Comparison of ENCODE assay signal across 12 cellular contexts in the genomic region with DNA sequence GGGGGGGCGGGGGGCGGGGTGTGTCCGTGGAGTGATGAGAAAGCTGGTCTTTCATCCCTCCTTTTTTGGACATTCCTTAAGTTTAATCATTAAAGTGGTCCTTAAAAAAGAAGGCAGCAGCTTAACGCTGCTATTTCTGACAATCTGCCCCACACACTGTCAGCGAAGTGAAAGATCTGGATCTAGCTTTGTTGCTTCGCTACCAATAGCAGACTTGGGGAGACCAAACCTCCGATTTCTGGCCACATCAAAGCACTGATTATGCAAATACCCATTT. TPM values are rescaled to one million over a fixed set of nuclear protein-coding genes. Genes with fewer than 3 reads are reported as not detected.
DNase-seq lines count a peak whose midpoint lies in the region; ATAC-seq and TF ChIP-seq lines count a peak whose summit lies in the region.
"Had no signal": no experiment of that assay in that cellular context is flagged by ENCODE, and none has a peak within 500 bp of the region (broad histone marks: within the 10 kb centered on the region; RNA-seq: fewer than 3 reads in every experiment).

No MANE protein-coding gene starts in this region.

- DNase-seq in activated CD4-positive, alpha-beta memory T cell treated with anti-CD3 and anti-CD28 coated beads, Interleukin-2, amount 10 ng/mL, durations not matched to agents 7 days and 5 days, result no peak
- DNase-seq in activated CD4-positive, alpha-beta memory T cell treated with anti-CD3 and anti-CD28 coated beads for 36 hours, result no peak
- no peak for DNase-seq in SK-N-MC (ENCODE audit: low read depth, low spot score)
- no peak for DNase-seq in foreskin fibroblast
- DNase-seq in activated gamma-delta T cell treated with Interleukin-2 at 50 U/mL for 16 hours, result no peak
- DNase-seq: AML-193, NCI-H1048, ovary had no signal

- no peak overlapping the region for H3K27ac ChIP-seq in SK-N-MC
- H3K27ac ChIP-seq: cardiac muscle cell, ovary had no signal

- CTCF ChIA-PET in activated CD4-positive, alpha-beta memory T cell treated with anti-CD3 and anti-CD28 coated beads, Interleukin-2, amount 10 ng/mL, durations not matched to agents 7 days and 5 days (lab: Charles Lee), result interaction anchor here (3.6 kb wide), 1 partner anchor 12 kb away, joined by 31 read pairs; no protein-coding TSS in a partner anchor
- CTCF ChIA-PET in activated CD4-positive, alpha-beta memory T cell treated with anti-CD3 and anti-CD28 coated beads for 36 hours (lab: Charles Lee), result interaction anchor here (0.5 to 5.0 kb wide), 3 partner anchors 13 to 411 kb away, joined by 4 to 52 read pairs (median 7); no protein-coding TSS in a partner anchor

- H3K4me3 ChIP-seq in SK-N-MC, result peak overlapping the region; percentile 72
- peak overlapping the region; percentile 6 to 30 for H3K4me3 ChIP-seq in foreskin fibroblast (ENCODE audit: low read depth in 1 of 2, low read length in 2 of 2)
- H3K4me3 ChIP-seq: ovary had no signal

- peaks cover 78% of the 10 kb centered on the region for H3K27me3 Mint-ChIP-seq in activated CD4-positive, alpha-beta memory T cell treated with anti-CD3 and anti-CD28 coated beads, Interleukin-2, amount 10 ng/mL, durations not matched to agents 7 days and 5 days
- H3K27me3 Mint-ChIP-seq in activated CD4-positive, alpha-beta memory T cell treated with anti-CD3 and anti-CD28 coated beads for 36 hours, result peaks cover 75% of the 10 kb centered on the region
- H3K27me3 Mint-ChIP-seq in stimulated activated memory B cell treated with anti-CD40 and anti-IgM and Interleukin-4, amounts not matched to agents 10 μg/mL and 1 μg/mL and 100 μg/mL, for 72 hours, result peaks cover 86% of the 10 kb centered on the region

- H3K9me3 Mint-ChIP-seq in activated CD4-positive, alpha-beta memory T cell treated with anti-CD3 and anti-CD28 coated beads, Interleukin-2, amount 10 ng/mL, durations not matched to agents 7 days and 5 days, result no peaks in the 10 kb centered on the region
- no peaks in the 10 kb centered on the region for H3K9me3 Mint-ChIP-seq in activated CD4-positive, alpha-beta memory T cell treated with anti-CD3 and anti-CD28 coated beads for 36 hours
- peaks cover 3% of the 10 kb centered on the region for H3K9me3 Mint-ChIP-seq in stimulated activated memory B cell treated with anti-CD40 and anti-IgM and Interleukin-4, amounts not matched to agents 10 μg/mL and 1 μg/mL and 100 μg/mL, for 72 hours

- H3K36me3 ChIP-seq in SK-N-MC (ENCODE audit: insufficient read depth, low read length), result no peaks in the 10 kb centered on the region
- H3K36me3 ChIP-seq: cardiac muscle cell, ovary had no signal

- H3K27ac Mint-ChIP-seq in activated CD4-positive, alpha-beta memory T cell treated with anti-CD3 and anti-CD28 coated beads, Interleukin-2, amount 10 ng/mL, durations not matched to agents 7 days and 5 days, result no peak overlapping the region
- no peak overlapping the region for H3K27ac Mint-ChIP-seq in activated CD4-positive, alpha-beta memory T cell treated with anti-CD3 and anti-CD28 coated beads for 36 hours
- no peak overlapping the region for H3K27ac Mint-ChIP-seq in stimulated activated memory B cell treated with anti-CD40 and anti-IgM and Interleukin-4, amounts not matched to agents 10 μg/mL and 1 μg/mL and 100 μg/mL, for 72 hours

- no peaks in the 10 kb centered on the region for H3K9me3 ChIP-seq in SK-N-MC (ENCODE audit: low read depth, low read length)

- no peak for TF ChIP-seq CTCF in foreskin fibroblast (IDR thresholded peaks at IDR 0.05; ENCODE audit: low read depth, low read length)

- POLR2A ChIA-PET in activated CD4-positive, alpha-beta memory T cell treated with anti-CD3 and anti-CD28 coated beads, Interleukin-2, amount 10 ng/mL, durations not matched to agents 7 days and 5 days (lab: Charles Lee), result interaction anchor here (1.2 to 1.7 kb wide), 2 partner anchors 12 to 14 kb away, joined by 3 to 4 read pairs; no protein-coding TSS in a partner anchor
- POLR2A ChIA-PET in activated CD4-positive, alpha-beta memory T cell treated with anti-CD3 and anti-CD28 coated beads for 36 hours (lab: Charles Lee), result interaction anchor here (1.5 kb wide), 1 partner anchor 224 kb away, joined by 3 read pairs; a partner anchor contains a TSS

- peaks cover 7% of the 10 kb centered on the region for H3K36me3 Mint-ChIP-seq in activated CD4-positive, alpha-beta memory T cell treated with anti-CD3 and anti-CD28 coated beads, Interleukin-2, amount 10 ng/mL, durations not matched to agents 7 days and 5 days (ENCODE audit: low read depth)
- peaks cover 5% of the 10 kb centered on the region for H3K36me3 Mint-ChIP-seq in activated CD4-positive, alpha-beta memory T cell treated with anti-CD3 and anti-CD28 coated beads for 36 hours
- no peaks in the 10 kb centered on the region for H3K36me3 Mint-ChIP-seq in stimulated activated memory B cell treated with anti-CD40 and anti-IgM and Interleukin-4, amounts not matched to agents 10 μg/mL and 1 μg/mL and 100 μg/mL, for 72 hours

- peak overlapping the region; percentile 16 for H3K4me3 Mint-ChIP-seq in activated CD4-positive, alpha-beta memory T cell treated with anti-CD3 and anti-CD28 coated beads, Interleukin-2, amount 10 ng/mL, durations not matched to agents 7 days and 5 days
- no peak overlapping the region for H3K4me3 Mint-ChIP-seq in activated CD4-positive, alpha-beta memory T cell treated with anti-CD3 and anti-CD28 coated beads for 36 hours
- peak overlapping the region; percentile 23 for H3K4me3 Mint-ChIP-seq in stimulated activated memory B cell treated with anti-CD40 and anti-IgM and Interleukin-4, amounts not matched to agents 10 μg/mL and 1 μg/mL and 100 μg/mL, for 72 hours

- intact Hi-C loops in activated CD4-positive, alpha-beta memory T cell treated with anti-CD3 and anti-CD28 coated beads for 36 hours (cut with micrococcal nuclease), result loop anchor here (10.0 kb wide), 1 partner anchor 1255 kb away; a partner anchor contains a TSS

- no peak for ATAC-seq in stimulated activated memory B cell treated with anti-CD40 and anti-IgM and Interleukin-4, amounts not matched to agents 10 μg/mL and 1 μg/mL and 100 μg/mL, for 72 hours
- ATAC-seq in HG03342 (IDR thresholded peaks at IDR 0.05; ENCODE audit: unreplicated experiment), result no peak
- ATAC-seq in GM21786 (IDR thresholded peaks at IDR 0.05; ENCODE audit: unreplicated experiment), result no peak

- H3K9ac ChIP-seq in SK-N-MC (ENCODE audit: insufficient read length), result peak overlapping the region; percentile 48

- H3K4me1 Mint-ChIP-seq in activated CD4-positive, alpha-beta memory T cell treated with anti-CD3 and anti-CD28 coated beads, Interleukin-2, amount 10 ng/mL, durations not matched to agents 7 days and 5 days, result peaks cover 40% of the 10 kb centered on the region
- peaks cover 33% of the 10 kb centered on the region for H3K4me1 Mint-ChIP-seq in activated CD4-positive, alpha-beta memory T cell treated with anti-CD3 and anti-CD28 coated beads for 36 hours (ENCODE audit: low read depth)
- H3K4me1 Mint-ChIP-seq in stimulated activated memory B cell treated with anti-CD40 and anti-IgM and Interleukin-4, amounts not matched to agents 10 μg/mL and 1 μg/mL and 100 μg/mL, for 72 hours, result peaks cover 40% of the 10 kb centered on the region

RNA-seq across cellular contexts. Expression of a gene that starts 5.9 kb away (rescaled TPM):
- not detected for total RNA-seq in activated CD4-positive, alpha-beta memory T cell treated with anti-CD3 and anti-CD28 coated beads, Interleukin-2, amount 10 ng/mL, durations not matched to agents 7 days and 5 days
- total RNA-seq in activated CD4-positive, alpha-beta memory T cell treated with anti-CD3 and anti-CD28 coated beads for 36 hours, result not detected
- total RNA-seq: ovary had no signal
